1 cellular context compared by ENCODE assay signal in genomic region chr19:58386576-58387337, GRCh38.
TF ChIP-seq lines count a peak whose summit lies in the region.

Gene RPS5 (plus strand): TSS chr19:58387269. CDS start chr19:58388138, 869 bp downstream.

TF ChIP-seq in K562, 482 proteins besides CTCF, POLR2A, EP300 and RAD21 (continued from another document and continues in another):
- TF ChIP-seq CHAMP1 (IDR thresholded peaks at IDR 0.05), result no peak
- TF ChIP-seq FOSL1 (tag; conservative IDR thresholded peaks at IDR 0.05), result no peak; the same call in 1 of the 2 replicates
- TF ChIP-seq ZNF586 (CRISPR knock-in tag; conservative IDR thresholded peaks at IDR 0.05), result no peak
- no peak for TF ChIP-seq SAFB2 (IDR thresholded peaks at IDR 0.05; ENCODE audit: borderline replicate concordance, low read depth, low read length, severe bottlenecking)
- TF ChIP-seq ZNF316 (IDR thresholded peaks at IDR 0.05), result no peak
- TF ChIP-seq VEZF1 (CRISPR knock-in tag; IDR thresholded peaks at IDR 0.05), result peak; percentile 60
- TF ChIP-seq SRSF9 (IDR thresholded peaks at IDR 0.05; ENCODE audit: borderline replicate concordance, low read depth, low read length), result no peak
- TF ChIP-seq RCOR1 (IDR thresholded peaks at IDR 0.05; ENCODE audit: borderline replicate concordance in 1 of 2, low read depth in 2 of 2, low read length in 2 of 2), result no peak
- TF ChIP-seq ZSCAN32 (CRISPR knock-in tag; IDR thresholded peaks at IDR 0.05), result no peak
- TF ChIP-seq USF2 (CRISPR knock-in tag; IDR thresholded peaks at IDR 0.05), result 0 out of 2 replicates have a peak, but pooled peaks have one; percentile 12
- peak; percentile 25; the same call in 1 of the 2 replicates for TF ChIP-seq ZNF384 (IDR thresholded peaks at IDR 0.05; ENCODE audit: low read depth, low read length)
- no peak for TF ChIP-seq HIVEP1 (CRISPR knock-in tag; IDR thresholded peaks at IDR 0.05)
- peak; percentile 35; the same call in 1 of the 2 replicates for TF ChIP-seq KLF1 (tag; IDR thresholded peaks at IDR 0.05)
- no peak for TF ChIP-seq EGR1 (conservative IDR thresholded peaks at IDR 0.05)
- no peak for TF ChIP-seq CREBBP (IDR thresholded peaks at IDR 0.05; ENCODE audit: low read depth, low read length)
- peak; percentile 77 for TF ChIP-seq USF1 (CRISPR knock-in tag; IDR thresholded peaks at IDR 0.05)
- TF ChIP-seq ZBTB33 (CRISPR knock-in tag; IDR thresholded peaks at IDR 0.05), result no peak
- no peak for TF ChIP-seq NCOA1 (IDR thresholded peaks at IDR 0.05; ENCODE audit: low read depth)
- no peak for TF ChIP-seq OTX1 (CRISPR knock-in tag; IDR thresholded peaks at IDR 0.05)
- TF ChIP-seq RFX7 (CRISPR knock-in tag; IDR thresholded peaks at IDR 0.05), result no peak
- no peak for TF ChIP-seq ZNF224 (CRISPR knock-in tag; IDR thresholded peaks at IDR 0.05)
- TF ChIP-seq SPI1 (IDR thresholded peaks at IDR 0.05; ENCODE audit: borderline replicate concordance, low read depth, low read length), result no peak
- no peak for TF ChIP-seq DEAF1 (CRISPR knock-in tag; IDR thresholded peaks at IDR 0.05)
- no peak for TF ChIP-seq MED1 (CRISPR knock-in tag; IDR thresholded peaks at IDR 0.05; ENCODE audit: borderline replicate concordance)
- no peak for TF ChIP-seq NFATC3 (IDR thresholded peaks at IDR 0.05)
- no peak for TF ChIP-seq RBM17 (IDR thresholded peaks at IDR 0.05; ENCODE audit: borderline replicate concordance, low read depth, low read length)
- TF ChIP-seq POLR3A (IDR thresholded peaks at IDR 0.05; ENCODE audit: borderline replicate concordance, extremely low read depth, insufficient read depth, insufficient read length), result no peak
- TF ChIP-seq ZNF561 (CRISPR knock-in tag; conservative IDR thresholded peaks at IDR 0.05), result no peak
- TF ChIP-seq CHD4 (IDR thresholded peaks at IDR 0.05; ENCODE audit: insufficient read depth, insufficient replicate concordance, low read depth, low read length, poor library complexity, severe bottlenecking), result no peak
- peak in 1 of 3 experiments; percentile 87; a peak in 2 of 6 replicates for TF ChIP-seq ZBTB11 (CRISPR knock-in tag; IDR thresholded peaks at IDR 0.05)
- no peak for TF ChIP-seq ARNT (IDR thresholded peaks at IDR 0.05)
- TF ChIP-seq ZNF398 (CRISPR knock-in tag; IDR thresholded peaks at IDR 0.05), result no peak
- TF ChIP-seq EP400 (IDR thresholded peaks at IDR 0.05), result peak; percentile 98
- no peak for TF ChIP-seq NR2F6 (CRISPR knock-in tag; IDR thresholded peaks at IDR 0.05)
- no peak for TF ChIP-seq TSC22D4 (tag; IDR thresholded peaks at IDR 0.05)
- TF ChIP-seq ETV6 (IDR thresholded peaks at IDR 0.05; ENCODE audit: borderline replicate concordance in 1 of 2, low read depth in 2 of 2, low read length in 1 of 2), result no peak
- TF ChIP-seq ETV6 (CRISPR knock-in tag; IDR thresholded peaks at IDR 0.05; ENCODE audit: borderline replicate concordance), result no peak
- TF ChIP-seq ZNF589 (CRISPR knock-in tag; IDR thresholded peaks at IDR 0.05; ENCODE audit: low read depth), result no peak
- TF ChIP-seq BCL6 (CRISPR knock-in tag; IDR thresholded peaks at IDR 0.05), result no peak
- no peak; the same call in none of the 2 replicates for TF ChIP-seq ETV5 (CRISPR knock-in tag; IDR thresholded peaks at IDR 0.05; ENCODE audit: low read depth)
- TF ChIP-seq SRF (CRISPR knock-in tag; IDR thresholded peaks at IDR 0.05), result peak in 1 of 2 experiments; percentile 77; a peak in 1 of 4 replicates
- TF ChIP-seq STAT5B (CRISPR knock-in tag; IDR thresholded peaks at IDR 0.05), result no peak
- TF ChIP-seq LARP7 (IDR thresholded peaks at IDR 0.05), result no peak
- TF ChIP-seq ZHX1 (conservative IDR thresholded peaks at IDR 0.05; ENCODE audit: low read length), result no peak
